ENCODE assay signal across 22 cellular contexts in genomic region chr10:79002336-79002735, GRCh38.
"Had no signal": no experiment of that assay in that cellular context is flagged by ENCODE, and none has a peak within 500 bp of the region (broad histone marks: within the 10 kb centered on the region; RNA-seq: fewer than 3 reads in every experiment).

No MANE protein-coding gene starts in this region.

- H3K9me3 ChIP-seq: adrenal gland, Peyer's patch, SJSA1 had no signal

- DNase-seq: activated CD4-positive, alpha-beta memory T cell treated with anti-CD3 and anti-CD28 coated beads, Interleukin-2, amount 10 ng/mL, durations not matched to agents 7 days and 5 days; activated CD4-positive, alpha-beta T cell treated with anti-CD3 and anti-CD28 coated beads for 36 hours; activated CD4-positive, alpha-beta T cell treated with anti-CD3 and anti-CD28 coated beads, Interleukin-2, amount 50 U/mL, for 1 hour; activated naive CD4-positive, alpha-beta T cell treated with anti-CD3 and anti-CD28 coated beads, Interleukin-2, amount 50 U/mL, for 16 hours; activated naive CD8-positive, alpha-beta T cell treated with anti-CD3 and anti-CD28 coated beads, Interleukin-2, amount 10 ng/mL, durations not matched to agents 7 days and 5 days; activated T-cell treated with anti-CD3 and anti-CD28 coated beads for 4 hours; activated T-cell treated with anti-CD3 and anti-CD28 coated beads, Interleukin-2, amount 50 U/mL, for 72 hours; anterior cingulate cortex; NCI-H1105 treated with DMSO at 0.1 percent for 48 hours; NCI-H1436 treated with DMSO at 0.1 percent for 48 hours; NCI-H187; NCI-H2081; NCI-H2171; NCI-H226; NCI-H69; NK-92 treated with Interleukin-12 subunit alpha and Interleukin-12 subunit beta, amount 100 ng/mL, for 24 hours; Peyer's patch; SHP77; T-helper 17 cell; T-helper 9 cell had no signal

- H3K9me3 Mint-ChIP-seq: activated CD4-positive, alpha-beta memory T cell treated with anti-CD3 and anti-CD28 coated beads, Interleukin-2, amount 10 ng/mL, durations not matched to agents 7 days and 5 days; activated naive CD8-positive, alpha-beta T cell treated with anti-CD3 and anti-CD28 coated beads, Interleukin-2, amount 10 ng/mL, durations not matched to agents 7 days and 5 days; activated T-cell treated with anti-CD3 and anti-CD28 coated beads, Interleukin-2, amount 50 U/mL, for 72 hours had no signal

- H3K4me3 Mint-ChIP-seq: activated CD4-positive, alpha-beta memory T cell treated with anti-CD3 and anti-CD28 coated beads, Interleukin-2, amount 10 ng/mL, durations not matched to agents 7 days and 5 days; activated CD4-positive, alpha-beta T cell treated with anti-CD3 and anti-CD28 coated beads for 36 hours; activated naive CD8-positive, alpha-beta T cell treated with anti-CD3 and anti-CD28 coated beads, Interleukin-2, amount 10 ng/mL, durations not matched to agents 7 days and 5 days; activated T-cell treated with anti-CD3 and anti-CD28 coated beads, Interleukin-2, amount 50 U/mL, for 72 hours; T-helper 17 cell had no signal

- ATAC-seq: activated CD4-positive, alpha-beta T cell treated with anti-CD3 and anti-CD28 coated beads for 36 hours; activated T-cell treated with anti-CD3 and anti-CD28 coated beads, Interleukin-2, amount 50 U/mL, for 72 hours; T-helper 17 cell had no signal

- H3K36me3 ChIP-seq: adrenal gland, Peyer's patch, SJSA1 had no signal

- H3K27me3 ChIP-seq: adrenal gland, Peyer's patch, SJSA1 had no signal

- H3K27ac ChIP-seq: Peyer's patch, SJSA1 had no signal

- H3K27me3 Mint-ChIP-seq: activated CD4-positive, alpha-beta T cell treated with anti-CD3 and anti-CD28 coated beads for 36 hours had no signal

- H3K27ac Mint-ChIP-seq: activated CD4-positive, alpha-beta memory T cell treated with anti-CD3 and anti-CD28 coated beads, Interleukin-2, amount 10 ng/mL, durations not matched to agents 7 days and 5 days; activated CD4-positive, alpha-beta T cell treated with anti-CD3 and anti-CD28 coated beads for 36 hours; activated naive CD8-positive, alpha-beta T cell treated with anti-CD3 and anti-CD28 coated beads, Interleukin-2, amount 10 ng/mL, durations not matched to agents 7 days and 5 days; activated T-cell treated with anti-CD3 and anti-CD28 coated beads, Interleukin-2, amount 50 U/mL, for 72 hours; T-helper 17 cell had no signal

- H3K36me3 Mint-ChIP-seq: activated naive CD8-positive, alpha-beta T cell treated with anti-CD3 and anti-CD28 coated beads, Interleukin-2, amount 10 ng/mL, durations not matched to agents 7 days and 5 days had no signal

- H3K4me3 ChIP-seq: adrenal gland, Peyer's patch, SJSA1 had no signal
